9 cellular contexts compared by ENCODE assay signal in genomic region chr1:54887665-54888071, GRCh38. TPM values are rescaled to one million over a fixed set of nuclear protein-coding genes. Genes with fewer than 3 reads are reported as not detected.
DNase-seq lines count a peak whose midpoint lies in the region; ATAC-seq, FAIRE-seq and TF ChIP-seq lines count a peak whose summit lies in the region.
"Had no signal": no experiment of that assay in that cellular context is flagged by ENCODE, and none has a peak within 500 bp of the region (broad histone marks: within the 10 kb centered on the region; RNA-seq: fewer than 3 reads in every experiment).

No MANE protein-coding gene starts in this region.

- peak overlapping the region; percentile 69; the same call in 1 of the 2 replicates for H4K8ac ChIP-seq in H1 (ENCODE audit: extremely low read depth, insufficient read depth, low read length)

- H3K4me3 ChIP-seq in Panc1 (ENCODE audit: low read depth in 2 of 2, low read length in 2 of 2) (peak overlapping the region; percentile 87 to 90), H1 (ENCODE audit: extremely low read depth in 1 of 4, insufficient read depth in 2 of 4, low read depth in 3 of 4, low read length in 4 of 4) (peak overlapping the region; percentile 54 to 99 (median 77)), mucosa of descending colon (peak overlapping the region; percentile 42)

- no peak overlapping the region for H3K14ac ChIP-seq in H1 (ENCODE audit: insufficient read length)

- H3K23ac ChIP-seq in H1 (ENCODE audit: insufficient read length): no peak overlapping the region

- peak overlapping the region; percentile 81 for H3K56ac ChIP-seq in H1 (replicated peaks; ENCODE audit: insufficient read length, low read depth, low read length)

- no peaks in the 10 kb centered on the region; the same call in 1 of the 2 replicates for H3K36me3 ChIP-seq in Panc1 (ENCODE audit: control insufficient read depth, insufficient read depth, low read length)
- peaks cover 4 to 32% (median 13%) of the 10 kb centered on the region in 4 experiments; a peak in 7 of 8 replicates for H3K36me3 ChIP-seq in H1 (ENCODE audit: control insufficient read depth in 2 of 4, insufficient read depth in 4 of 4, low read length in 3 of 4)
- no peaks in the 10 kb centered on the region for H3K36me3 ChIP-seq in mucosa of descending colon (ENCODE audit: low read depth)

- peak overlapping the region; percentile 62; the same call in 1 of the 2 replicates for H2BK20ac ChIP-seq in H1 (ENCODE audit: low read length)

- H3K27ac ChIP-seq in Panc1 (ENCODE audit: low read length): peak overlapping the region; percentile 92
- peak overlapping the region; percentile 47; the same call in 1 of the 2 replicates for H3K27ac ChIP-seq in H1 (ENCODE audit: low read depth, low read length)

- peak overlapping the region; percentile 85 to 100 for H3K4me2 ChIP-seq in H1 (ENCODE audit: insufficient read depth in 1 of 2, low read depth in 2 of 2, low read length in 2 of 2)

- H3K18ac ChIP-seq in H1 (ENCODE audit: extremely low read depth, low read length): peak overlapping the region; percentile 91

- no peak for TF ChIP-seq CTCF in Panc1 (IDR thresholded peaks at IDR 0.05)
- TF ChIP-seq CTCF in H1 (IDR thresholded peaks at IDR 0.05; ENCODE audit: control extremely low read depth in 1 of 3, insufficient read depth in 1 of 3, low read depth in 1 of 3, low read length in 3 of 3): no peak
- TF ChIP-seq CTCF in mucosa of descending colon (IDR thresholded peaks at IDR 0.05): no peak

- no peak overlapping the region for H3K27ac Mint-ChIP-seq in activated naive CD4-positive, alpha-beta T cell treated with anti-CD3 and anti-CD28 coated beads, Interleukin-2, amount 50 U/mL, for 24 hours

- ATAC-seq in Panc1 (peak; percentile 37), mucosa of descending colon (peak; percentile 1), HG03108 (IDR thresholded peaks at IDR 0.05; ENCODE audit: unreplicated experiment) (no peak)

- peaks cover 4% of the 10 kb centered on the region for H3K27me3 Mint-ChIP-seq in activated naive CD4-positive, alpha-beta T cell treated with anti-CD3 and anti-CD28 coated beads, Interleukin-2, amount 50 U/mL, for 24 hours

- peaks cover 41% of the 10 kb centered on the region for H3K4me1 Mint-ChIP-seq in activated naive CD4-positive, alpha-beta T cell treated with anti-CD3 and anti-CD28 coated beads, Interleukin-2, amount 50 U/mL, for 24 hours

- H3K79me1 ChIP-seq in H1 (ENCODE audit: low read depth, low read length): peaks cover 18% of the 10 kb centered on the region

- WGBS in H1 (ENCODE audit: extremely low coverage in 1 of 2, insufficient coverage in 1 of 2, insufficient read length in 1 of 2, insufficient replicate concordance in 2 of 2, low coverage in 1 of 2, low lambda C conversion rate in 2 of 2, missing lambda C conversion rate in 1 of 2), 2 experiments: 17% methylated on average over 8 of the region's 8 CpGs; no CpG with 5 or more reads in 1 of the 2 experiments

- no peaks in the 10 kb centered on the region for H3K9me3 Mint-ChIP-seq in activated naive CD4-positive, alpha-beta T cell treated with anti-CD3 and anti-CD28 coated beads, Interleukin-2, amount 50 U/mL, for 24 hours

- peak overlapping the region; percentile 78; the same call in 1 of the 2 replicates for H2BK12ac ChIP-seq in H1 (ENCODE audit: low read depth, low read length)

- peaks cover 22 to 33% of the 10 kb centered on the region in 2 experiments for H4K20me1 ChIP-seq in H1 (replicated peaks in 1 of 2; ENCODE audit: control insufficient read depth in 1 of 2, insufficient read depth in 2 of 2, low read length in 2 of 2)

- no peak for TF ChIP-seq RAD21 in H1 (IDR thresholded peaks at IDR 0.05 in 1 of 2, conservative IDR thresholded peaks at IDR 0.05 in 1 of 2; ENCODE audit: low read depth in 2 of 2, low read length in 2 of 2)

- H3K27me3 ChIP-seq in Panc1 (ENCODE audit: control insufficient read depth, insufficient read depth, low read length) (no peaks in the 10 kb centered on the region), H1 (replicated peaks in 1 of 4; ENCODE audit: control insufficient read depth in 3 of 4, extremely low read depth in 1 of 4, insufficient read depth in 3 of 4, low read length in 3 of 4) (no peaks in the 10 kb centered on the region)

- H2AFZ ChIP-seq in H1 (ENCODE audit: low read length): no peak overlapping the region

- FAIRE-seq in H1 (lab: Jason Lieb, UNC) (no peak), urothelium cell line (lab: Jason Lieb, UNC) (no peak)
- FAIRE-seq: frontal cortex had no signal

- H2BK120ac ChIP-seq in H1 (replicated peaks; ENCODE audit: low read depth, low read length): peak overlapping the region; percentile 98

- H3K4ac ChIP-seq in H1 (replicated peaks; ENCODE audit: insufficient read length, low read depth, low read length): peak overlapping the region; percentile 9

- no peaks in the 10 kb centered on the region for H3K9me3 ChIP-seq in Panc1 (ENCODE audit: control insufficient read depth, insufficient read depth, low read depth, low read length)
- H3K9me3 ChIP-seq in H1 (ENCODE audit: insufficient read depth in 2 of 2, low read depth in 1 of 2, low read length in 1 of 2): no peaks in the 10 kb centered on the region
- H3K9me3 ChIP-seq in mucosa of descending colon: no peaks in the 10 kb centered on the region

- no peak for TF ChIP-seq POLR2A in H1 (IDR thresholded peaks at IDR 0.05; ENCODE audit: control extremely low read depth in 1 of 2, low read depth in 2 of 2, low read length in 2 of 2)

- peak overlapping the region; percentile 96 for H2BK5ac ChIP-seq in H1 (ENCODE audit: low read depth, low read length)

- H3K4me1 ChIP-seq in Panc1 (ENCODE audit: control insufficient read depth, insufficient read depth, low read length) (peaks cover 35% of the 10 kb centered on the region), H1 (replicated peaks in 1 of 4; ENCODE audit: control insufficient read depth in 3 of 4, insufficient read depth in 4 of 4, low read length in 3 of 4) (peaks cover 13 to 22% (median 19%) of the 10 kb centered on the region in 4 experiments), mucosa of descending colon (ENCODE audit: low read depth) (peaks cover 9% of the 10 kb centered on the region)

- H3K36me3 Mint-ChIP-seq in activated naive CD4-positive, alpha-beta T cell treated with anti-CD3 and anti-CD28 coated beads, Interleukin-2, amount 50 U/mL, for 24 hours: no peaks in the 10 kb centered on the region

- 0 out of 2 replicates have a peak overlapping the region, but pooled peaks have one; percentile 47 for H2BK15ac ChIP-seq in H1 (ENCODE audit: low read length)

- peak overlapping the region; percentile 82; the same call in 1 of the 2 replicates for H2AK5ac ChIP-seq in H1 (ENCODE audit: low read depth, low read length)

- POLR2A ChIA-PET in Panc1 (lab: Charles Lee): no interaction called here
- POLR2A ChIA-PET in H1 (lab: Charles Lee; ENCODE audit: partially characterized antibody): interaction anchor here (1.1 to 1.7 kb wide), 5 partner anchors 35 to 109 kb away, joined by 3 to 4 read pairs (median 3); no protein-coding TSS in a partner anchor

- H4K91ac ChIP-seq in H1 (replicated peaks; ENCODE audit: insufficient read length, low read length): peak overlapping the region; percentile 86

- H3K23me2 ChIP-seq in H1 (ENCODE audit: low read depth, low read length): peaks cover 13% of the 10 kb centered on the region

- peaks cover 38 to 43% of the 10 kb centered on the region in 2 experiments for H3K79me2 ChIP-seq in H1 (ENCODE audit: control insufficient read depth in 1 of 2, insufficient read depth in 2 of 2, low read length in 2 of 2)

- H3K9ac ChIP-seq in H1 (replicated peaks in 1 of 4; ENCODE audit: extremely low read depth in 1 of 4, low read depth in 3 of 4, low read length in 3 of 4): peak overlapping the region in 3 of 4 experiments; percentile 56 to 58 (median 56); a peak in 6 of 7 replicates

- peak overlapping the region; percentile 92 for H4K5ac ChIP-seq in H1 (ENCODE audit: insufficient read length, low read depth, low read length)

- in situ Hi-C loops in Panc1 (cut with HindIII; ENCODE audit: low pct_unique_long_range_greater_than_20kb, low sequenced_read_pairs): no loop called here

- H3K4me3 Mint-ChIP-seq in activated naive CD4-positive, alpha-beta T cell treated with anti-CD3 and anti-CD28 coated beads, Interleukin-2, amount 50 U/mL, for 24 hours: peak overlapping the region; percentile 98

- intact Hi-C loops in Panc1 (cut with micrococcal nuclease; ENCODE audit: unreplicated experiment): no loop called here
- intact Hi-C loops in mucosa of descending colon (cut with DNase I, micrococcal nuclease): no loop called here

- TSS peak; percentile 85 for BruUV-seq in Panc1 (replicated peaks; lab: Mats Ljungman, UMichigan)

- no peak for DNase-seq in activated naive CD4-positive, alpha-beta T cell (lab: John Stamatoyannopoulos, UW)
- no peak for DNase-seq in Panc1 (ENCODE audit: low read depth, low spot score)
- no peak for DNase-seq in H1 (ENCODE audit: low read depth in 1 of 2, low spot score in 2 of 2)
- DNase-seq in mucosa of descending colon: no peak
- no peak for DNase-seq in urothelium cell line (ENCODE audit: low spot score)
- DNase-seq in dermis blood vessel endothelial cell: no peak

- no peak for TF ChIP-seq EP300 in H1 (IDR thresholded peaks at IDR 0.05; ENCODE audit: borderline replicate concordance in 1 of 2, low read depth in 2 of 2, low read length in 2 of 2)

- CTCF ChIA-PET in Panc1 (lab: Charles Lee): no interaction called here
- CTCF ChIA-PET in H1 (lab: Charles Lee; ENCODE audit: partially characterized antibody): interaction anchor here (0.6 to 4.6 kb wide), 14 partner anchors 11 to 1289 kb away, joined by 3 to 28 read pairs (median 3); no protein-coding TSS in a partner anchor

TF ChIP-seq in H1, 55 proteins besides CTCF, POLR2A, EP300 and RAD21 (continues in another document):
- TF ChIP-seq SIN3A (conservative IDR thresholded peaks at IDR 0.05 in 1 of 2, IDR thresholded peaks at IDR 0.05 in 1 of 2; ENCODE audit: low read depth in 1 of 2, low read length in 2 of 2): 0 out of 4 replicates have a peak, but pooled peaks of 1 of the 2 experiments have one; percentile 17
- no peak for TF ChIP-seq JUN (IDR thresholded peaks at IDR 0.05; ENCODE audit: low read depth, low read length)
- TF ChIP-seq ASH2L (IDR thresholded peaks at IDR 0.05; ENCODE audit: low read length): peak; percentile 31
- no peak for TF ChIP-seq CHD1 (IDR thresholded peaks at IDR 0.05; ENCODE audit: low read depth, low read length)

RNA-seq across cellular contexts. Expression of gene DHCR24, which starts 0.7 kb away (rescaled TPM):
- total RNA-seq in Panc1 (2021; ENCODE audit: unreplicated experiment) (313 TPM), mucosa of descending colon (100 to 1,000 TPM; 101 to 271 (median 197) TPM), dermis blood vessel endothelial cell (82.2 and 213 TPM in 2 replicates)
- polyA plus RNA-seq in Panc1 (2012; ENCODE audit: insufficient read length): 287 TPM
- total RNA-seq in H1 (2021; fragmentation: NEBNext Ultra II Directional; extraction: Animal tissue kit (Norgen Biotek cat#: 25700)): 419 and 455 TPM in 2 replicates
- polyA plus RNA-seq in H1 (2011; rRNA removed): 370 and 611 TPM in 2 replicates
- 383 TPM for polyA plus RNA-seq in H1 (2011; cell fraction: cytosol; rRNA removed)
- 467 TPM for polyA plus RNA-seq in H1 (2011; cell fraction: nucleus; rRNA removed)
- polyA plus RNA-seq in H1 (2012, experiment 1 of 2): 331 to 424 TPM (median 362 TPM) in 4 replicates
- 333 TPM for polyA plus RNA-seq in H1 (2012, experiment 2 of 2)
- 451 TPM for polyA plus RNA-seq in H1 (2013, experiment 1 of 2)
- polyA plus RNA-seq in H1 (2013, experiment 2 of 2): 566 TPM
- polyA minus RNA-seq in H1 (2011; rRNA and poly(A)+ RNA removed): 1,204 and 1,278 TPM in 2 replicates
- 316 TPM for polyA minus RNA-seq in H1 (2011; cell fraction: cytosol; rRNA and poly(A)+ RNA removed)
- 307 TPM for polyA minus RNA-seq in H1 (2011; cell fraction: nucleus; rRNA and poly(A)+ RNA removed)
